Comparison of ENCODE assay signal across 21 cellular contexts in genomic region chr21:41064325-41064724, GRCh38.
DNase-seq lines count a peak whose midpoint lies in the region; ATAC-seq and TF ChIP-seq lines count a peak whose summit lies in the region.
"Had no signal": no experiment of that assay in that cellular context is flagged by ENCODE, and none has a peak within 500 bp of the region (broad histone marks: within the 10 kb centered on the region; RNA-seq: fewer than 3 reads in every experiment).

No MANE protein-coding gene starts in this region.

- peaks cover 7 to 11% of the 10 kb centered on the region in 2 donors for H3K4me1 Mint-ChIP-seq in stimulated activated naive B cell treated with anti-CD40 and anti-IgM and Interleukin-4, amounts not matched to agents 10 μg/mL and 1 μg/mL and 100 μg/mL, for 72 hours

- TF ChIP-seq CTCF in AG10803 (conservative IDR thresholded peaks at IDR 0.05; ENCODE audit: low read length) (no peak), prostate gland (IDR thresholded peaks at IDR 0.05) (no peak)

- DNase-seq in AG10803 (ENCODE audit: low read depth) = peak; percentile 57
- DNase-seq in EH (ENCODE audit: low read depth) = peak; percentile 19
- peak; percentile 53 for DNase-seq in adipocyte (ENCODE audit: low read depth)
- DNase-seq in mucosa of gallbladder (ENCODE audit: low spot score) = peak; percentile 29
- DNase-seq in stimulated activated naive B cell treated with anti-CD40 and anti-IgM and Interleukin-4, amounts not matched to agents 10 μg/mL and 1 μg/mL and 100 μg/mL, for 72 hours = no peak
- DNase-seq in prostate gland (ENCODE audit: low spot score) = no peak
- no peak for DNase-seq in middle frontal gyrus (ENCODE audit: extremely low spot score, low spot score)
- DNase-seq: ACHN; BE2C; CD4-positive, CD25-positive, alpha-beta regulatory T cell; DMS 273 treated with DMSO at 0.1 percent for 48 hours; DND-41; IMR-90; NCI-H1048; NCI-H1436 treated with DMSO at 0.1 percent for 48 hours; NCI-H2029; NK-92 treated with Interleukin-12 subunit alpha and Interleukin-12 subunit beta, amount 100 ng/mL, for 24 hours; Peyer's patch; SHP77 had no signal

- H3K9me3 ChIP-seq in adipocyte (ENCODE audit: control insufficient read depth, low read length) = no peaks in the 10 kb centered on the region
- H3K9me3 ChIP-seq in prostate gland = no peaks in the 10 kb centered on the region
- H3K9me3 ChIP-seq: BE2C, Peyer's patch had no signal

- H3K27me3 ChIP-seq in adipocyte (replicated peaks; ENCODE audit: control insufficient read depth, insufficient read depth, low read length) (peaks cover 19% of the 10 kb centered on the region), prostate gland (replicated peaks; ENCODE audit: insufficient read depth) (no peaks in the 10 kb centered on the region)
- H3K27me3 ChIP-seq: BE2C, Peyer's patch had no signal

- ATAC-seq in stimulated activated naive B cell treated with anti-CD40 and anti-IgM and Interleukin-4, amounts not matched to agents 10 μg/mL and 1 μg/mL and 100 μg/mL, for 72 hours (replicated peaks) = no peak
- ATAC-seq: GM23338, HCT116 had no signal

- H3K4me3 Mint-ChIP-seq in stimulated activated naive B cell treated with anti-CD40 and anti-IgM and Interleukin-4, amounts not matched to agents 10 μg/mL and 1 μg/mL and 100 μg/mL, for 72 hours = no peak overlapping the region
- H3K4me3 Mint-ChIP-seq: CD4-positive, CD25-positive, alpha-beta regulatory T cell; GM23338 had no signal

- H3K36me3 ChIP-seq in adipocyte (ENCODE audit: control insufficient read depth, insufficient read depth, low read length, severe bottlenecking) (no peaks in the 10 kb centered on the region), prostate gland (no peaks in the 10 kb centered on the region)
- H3K36me3 ChIP-seq: BE2C, Peyer's patch had no signal

- H3K27ac ChIP-seq in prostate gland = no peak overlapping the region
- H3K27ac ChIP-seq: Peyer's patch had no signal

- no peak overlapping the region for H3K27ac Mint-ChIP-seq in stimulated activated naive B cell treated with anti-CD40 and anti-IgM and Interleukin-4, amounts not matched to agents 10 μg/mL and 1 μg/mL and 100 μg/mL, for 72 hours
- H3K27ac Mint-ChIP-seq: CD4-positive, CD25-positive, alpha-beta regulatory T cell; GM23338 had no signal

- H3K4me1 ChIP-seq in adipocyte (ENCODE audit: control insufficient read depth, insufficient read depth, low read length) (peaks cover 14% of the 10 kb centered on the region), prostate gland (replicated peaks) (no peaks in the 10 kb centered on the region)
- H3K4me1 ChIP-seq: BE2C had no signal

- 55% methylated on average over 8 of the region's 10 CpGs for WGBS in prostate gland

- peaks cover 3% of the 10 kb centered on the region in 2 donors for H3K9me3 Mint-ChIP-seq in stimulated activated naive B cell treated with anti-CD40 and anti-IgM and Interleukin-4, amounts not matched to agents 10 μg/mL and 1 μg/mL and 100 μg/mL, for 72 hours

- H3K4me3 ChIP-seq in AG10803 (ENCODE audit: low read length) (no peak overlapping the region), adipocyte (ENCODE audit: low read length) (no peak overlapping the region), prostate gland (no peak overlapping the region)
- H3K4me3 ChIP-seq: GM23338, Peyer's patch had no signal

- H3K36me3 Mint-ChIP-seq in stimulated activated naive B cell treated with anti-CD40 and anti-IgM and Interleukin-4, amounts not matched to agents 10 μg/mL and 1 μg/mL and 100 μg/mL, for 72 hours = no peaks in the 10 kb centered on the region
- H3K36me3 Mint-ChIP-seq: CD4-positive, CD25-positive, alpha-beta regulatory T cell had no signal

- peaks cover 57 to 67% of the 10 kb centered on the region in 2 donors for H3K27me3 Mint-ChIP-seq in stimulated activated naive B cell treated with anti-CD40 and anti-IgM and Interleukin-4, amounts not matched to agents 10 μg/mL and 1 μg/mL and 100 μg/mL, for 72 hours

- no peak for TF ChIP-seq POLR2A in prostate gland (IDR thresholded peaks at IDR 0.05)

- intact Hi-C loops in prostate gland (cut with DNase I) = no loop called here

- H3K9ac ChIP-seq in adipocyte (ENCODE audit: low read length) = no peak overlapping the region

Comparison
In these comparisons a context has a peak if more than half of its experiments do, and no peak if none do; other contexts are left out.
1. DNase-seq: peak in AG10803 (single experiment), EH (single experiment), adipocyte (single experiment) and mucosa of gallbladder (single experiment); none in stimulated activated naive B cell treated with anti-CD40 and anti-IgM and Interleukin-4, amounts not matched to agents 10 μg/mL and 1 μg/mL and 100 μg/mL, for 72 hours (single experiment), prostate gland (single experiment) and middle frontal gyrus (single experiment).